In the genomic region with DNA sequence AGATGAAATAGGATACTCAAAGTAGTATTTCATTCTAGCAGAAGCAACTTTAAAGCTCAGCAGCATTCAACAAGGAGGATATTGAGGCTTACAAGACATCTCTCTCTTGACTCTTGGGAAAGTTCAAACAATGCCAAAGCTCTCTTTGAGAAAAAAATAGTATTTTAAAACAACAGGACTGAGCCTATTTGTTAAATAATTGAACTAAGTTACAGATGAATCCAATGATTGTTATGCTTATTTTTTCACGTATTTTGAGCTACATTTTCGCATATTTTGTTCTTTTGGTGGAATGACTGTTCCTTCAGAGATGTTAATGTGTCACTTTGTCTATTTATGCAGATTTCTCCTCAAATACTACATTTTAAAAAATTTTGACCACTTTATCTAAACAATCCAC, we compare ENCODE assay signal across 31 cellular contexts.
"Had no signal": no experiment of that assay in that cellular context is flagged by ENCODE, and none has a peak within 500 bp of the region (broad histone marks: within the 10 kb centered on the region; RNA-seq: fewer than 3 reads in every experiment).

No MANE protein-coding gene starts in this region.

- H3K4me3 Mint-ChIP-seq: activated CD4-positive, alpha-beta T cell treated with anti-CD3 and anti-CD28 coated beads, Interleukin-2, amount 10 ng/mL, durations not matched to agents 7 days and 5 days; activated CD8-positive, alpha-beta T cell treated with anti-CD3 and anti-CD28 coated beads for 36 hours; activated naive CD8-positive, alpha-beta T cell; activated naive CD8-positive, alpha-beta T cell treated with anti-CD3 and anti-CD28 coated beads, Interleukin-2, amount 50 U/mL, for 24 hours; activated T-cell treated with anti-CD3 and anti-CD28 coated beads, Interleukin-2, amount 50 U/mL, for 4 hours; activated T-helper 17 cell treated with anti-CD3 and anti-CD28 coated beads, Interleukin-2, amount 50 U/mL, for 72 hours; effector memory CD8-positive, alpha-beta T cell; T-helper 1 cell treated with Interleukin-12 subunit alpha and Interleukin-12 subunit beta and Interleukin-4 antibody, amounts not matched to agents 30 μg/mL and 1 μg/mL, for 36 hours had no signal

- H3K4me3 ChIP-seq: adrenal gland, body of pancreas, esophagus muscularis mucosa, gastrocnemius medialis, heart left ventricle had no signal

- H3K4me1 ChIP-seq: adrenal gland, body of pancreas, esophagus muscularis mucosa, foreskin keratinocyte, gastrocnemius medialis, heart left ventricle had no signal

- H3K4me1 Mint-ChIP-seq: activated CD4-positive, alpha-beta T cell treated with anti-CD3 and anti-CD28 coated beads, Interleukin-2, amount 10 ng/mL, durations not matched to agents 7 days and 5 days; activated naive CD8-positive, alpha-beta T cell treated with anti-CD3 and anti-CD28 coated beads, Interleukin-2, amount 50 U/mL, for 24 hours; activated T-helper 17 cell treated with anti-CD3 and anti-CD28 coated beads, Interleukin-2, amount 50 U/mL, for 72 hours had no signal

- H3K9me3 Mint-ChIP-seq: T-helper 1 cell treated with Interleukin-12 subunit alpha and Interleukin-12 subunit beta and Interleukin-4 antibody, amounts not matched to agents 30 μg/mL and 1 μg/mL, for 36 hours had no signal

- H3K27me3 ChIP-seq: adrenal gland, body of pancreas, esophagus muscularis mucosa, gastrocnemius medialis, heart left ventricle had no signal

- H3K36me3 Mint-ChIP-seq: activated naive CD8-positive, alpha-beta T cell had no signal

- H3K36me3 ChIP-seq: adrenal gland, esophagus muscularis mucosa, gastrocnemius medialis, heart left ventricle had no signal

- H3K9me3 ChIP-seq: adrenal gland, body of pancreas, esophagus muscularis mucosa, gastrocnemius medialis, heart left ventricle had no signal

- DNase-seq: activated CD4-positive, alpha-beta T cell treated with anti-CD3 and anti-CD28 coated beads for 1 hour; activated CD4-positive, alpha-beta T cell treated with anti-CD3 and anti-CD28 coated beads for 4 hours; activated CD4-positive, alpha-beta T cell treated with anti-CD3 and anti-CD28 coated beads, Interleukin-2, amount 10 ng/mL, durations not matched to agents 7 days and 5 days; activated CD4-positive, alpha-beta T cell treated with anti-CD3 and anti-CD28 coated beads, Interleukin-2, amount 50 U/mL, for 4 hours; activated CD8-positive, alpha-beta memory T cell treated with anti-CD3 and anti-CD28 coated beads for 24 hours; activated CD8-positive, alpha-beta T cell treated with anti-CD3 and anti-CD28 coated beads for 36 hours; activated effector memory CD4-positive, alpha-beta T cell treated with Interleukin-2 at 50 U/mL for 16 hours; activated gamma-delta T cell treated with Interleukin-2 at 50 U/mL for 16 hours; activated naive CD4-positive, alpha-beta T cell treated with anti-CD3 and anti-CD28 coated beads, Interleukin-2, amount 50 U/mL, for 16 hours; activated naive CD4-positive, alpha-beta T cell treated with Interleukin-2 at 50 U/mL for 16 hours; activated naive CD8-positive, alpha-beta T cell treated with anti-CD3 and anti-CD28 coated beads, Interleukin-2, amount 50 U/mL, for 24 hours; activated T-cell treated with anti-CD3 and anti-CD28 coated beads, Interleukin-2, amount 50 U/mL, for 4 hours; adrenal gland; amygdala; aorta; body of pancreas; caudate nucleus; cortex of kidney; dermis blood vessel endothelial cell; effector CD4-positive, alpha-beta T cell; effector memory CD8-positive, alpha-beta T cell; erythroblast; foreskin keratinocyte; gastrocnemius medialis; glutamatergic neuron; heart left ventricle; T1000 had no signal

- H3K27me3 Mint-ChIP-seq: activated CD4-positive, alpha-beta T cell treated with anti-CD3 and anti-CD28 coated beads, Interleukin-2, amount 10 ng/mL, durations not matched to agents 7 days and 5 days; activated CD8-positive, alpha-beta T cell treated with anti-CD3 and anti-CD28 coated beads for 36 hours; activated naive CD8-positive, alpha-beta T cell; activated naive CD8-positive, alpha-beta T cell treated with anti-CD3 and anti-CD28 coated beads, Interleukin-2, amount 50 U/mL, for 24 hours; activated T-helper 17 cell treated with anti-CD3 and anti-CD28 coated beads, Interleukin-2, amount 50 U/mL, for 72 hours; effector memory CD8-positive, alpha-beta T cell had no signal

- H3K27ac Mint-ChIP-seq: activated CD4-positive, alpha-beta T cell treated with anti-CD3 and anti-CD28 coated beads, Interleukin-2, amount 10 ng/mL, durations not matched to agents 7 days and 5 days; activated CD8-positive, alpha-beta T cell treated with anti-CD3 and anti-CD28 coated beads for 36 hours; activated naive CD8-positive, alpha-beta T cell; activated naive CD8-positive, alpha-beta T cell treated with anti-CD3 and anti-CD28 coated beads, Interleukin-2, amount 50 U/mL, for 24 hours; activated T-helper 17 cell treated with anti-CD3 and anti-CD28 coated beads, Interleukin-2, amount 50 U/mL, for 72 hours; effector memory CD8-positive, alpha-beta T cell; T-helper 1 cell treated with Interleukin-12 subunit alpha and Interleukin-12 subunit beta and Interleukin-4 antibody, amounts not matched to agents 30 μg/mL and 1 μg/mL, for 36 hours had no signal

- ATAC-seq: activated CD8-positive, alpha-beta T cell treated with anti-CD3 and anti-CD28 coated beads for 36 hours; activated naive CD8-positive, alpha-beta T cell treated with anti-CD3 and anti-CD28 coated beads, Interleukin-2, amount 50 U/mL, for 24 hours; activated T-cell treated with anti-CD3 and anti-CD28 coated beads, Interleukin-2, amount 50 U/mL, for 4 hours; activated T-helper 17 cell treated with anti-CD3 and anti-CD28 coated beads, Interleukin-2, amount 50 U/mL, for 72 hours; body of pancreas; effector memory CD8-positive, alpha-beta T cell; foreskin keratinocyte; gastrocnemius medialis; heart left ventricle had no signal

- H3K27ac ChIP-seq: adrenal gland, body of pancreas, esophagus muscularis mucosa, foreskin keratinocyte, gastrocnemius medialis, heart left ventricle had no signal
